ENCODE assay signal across 1 cellular context in the genomic region with DNA sequence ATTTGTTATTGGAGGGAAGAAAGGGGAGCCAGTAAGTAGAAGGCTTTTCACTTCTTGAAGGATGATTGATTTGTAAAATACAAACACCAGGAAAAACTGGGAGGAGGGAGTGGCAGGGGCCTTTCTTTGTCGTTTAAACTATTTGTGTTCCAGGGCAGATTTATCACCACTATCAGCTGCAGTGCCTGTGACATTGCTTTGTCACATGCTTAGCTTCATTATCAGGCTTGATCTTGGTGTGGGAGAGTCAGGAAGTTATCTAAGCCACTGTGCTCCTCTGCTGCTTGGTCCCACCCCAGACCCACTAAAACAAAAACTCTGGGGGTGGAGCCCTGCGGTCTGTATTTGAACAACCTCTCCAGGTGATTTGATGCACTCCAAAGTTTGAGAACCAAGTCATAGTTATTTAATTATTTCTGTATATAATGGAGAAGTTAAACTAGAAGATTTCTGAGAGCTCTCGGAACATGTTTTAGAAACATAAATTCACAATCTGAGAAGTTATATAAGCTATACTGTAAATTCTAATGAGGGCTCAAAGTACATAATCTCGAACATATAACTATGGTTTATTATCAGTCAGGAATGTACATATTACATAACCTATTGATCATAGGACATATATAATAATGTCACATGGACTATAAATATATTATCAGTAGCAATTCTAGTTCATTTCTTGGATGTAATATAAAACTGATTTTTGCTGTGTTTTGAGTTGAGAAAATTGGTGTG.
TF ChIP-seq lines count a peak whose summit lies in the region.

No MANE protein-coding gene starts in this region.

TF ChIP-seq in K562, 482 proteins besides CTCF, POLR2A, EP300 and RAD21 (continued from another document and continues in another):
- TF ChIP-seq, protein P1, sequence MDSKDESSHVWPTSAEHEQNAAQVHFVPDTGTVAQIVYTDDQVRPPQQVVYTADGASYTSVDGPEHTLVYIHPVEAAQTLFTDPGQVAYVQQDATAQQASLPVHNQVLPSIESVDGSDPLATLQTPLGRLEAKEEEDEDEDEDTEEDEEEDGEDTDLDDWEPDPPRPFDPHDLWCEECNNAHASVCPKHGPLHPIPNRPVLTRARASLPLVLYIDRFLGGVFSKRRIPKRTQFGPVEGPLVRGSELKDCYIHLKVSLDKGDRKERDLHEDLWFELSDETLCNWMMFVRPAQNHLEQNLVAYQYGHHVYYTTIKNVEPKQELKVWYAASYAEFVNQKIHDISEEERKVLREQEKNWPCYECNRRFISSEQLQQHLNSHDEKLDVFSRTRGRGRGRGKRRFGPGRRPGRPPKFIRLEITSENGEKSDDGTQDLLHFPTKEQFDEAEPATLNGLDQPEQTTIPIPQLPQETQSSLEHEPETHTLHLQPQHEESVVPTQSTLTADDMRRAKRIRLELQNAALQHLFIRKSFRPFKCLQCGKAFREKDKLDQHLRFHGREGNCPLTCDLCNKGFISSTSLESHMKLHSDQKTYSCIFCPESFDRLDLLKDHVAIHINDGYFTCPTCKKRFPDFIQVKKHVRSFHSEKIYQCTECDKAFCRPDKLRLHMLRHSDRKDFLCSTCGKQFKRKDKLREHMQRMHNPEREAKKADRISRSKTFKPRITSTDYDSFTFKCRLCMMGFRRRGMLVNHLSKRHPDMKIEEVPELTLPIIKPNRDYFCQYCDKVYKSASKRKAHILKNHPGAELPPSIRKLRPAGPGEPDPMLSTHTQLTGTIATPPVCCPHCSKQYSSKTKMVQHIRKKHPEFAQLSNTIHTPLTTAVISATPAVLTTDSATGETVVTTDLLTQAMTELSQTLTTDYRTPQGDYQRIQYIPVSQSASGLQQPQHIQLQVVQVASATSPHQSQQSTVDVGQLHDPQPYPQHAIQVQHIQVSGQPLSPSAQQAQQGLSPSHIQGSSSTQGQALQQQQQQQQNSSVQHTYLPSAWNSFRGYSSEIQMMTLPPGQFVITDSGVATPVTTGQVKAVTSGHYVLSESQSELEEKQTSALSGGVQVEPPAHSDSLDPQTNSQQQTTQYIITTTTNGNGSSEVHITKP (IDR thresholded peaks at IDR 0.05; ENCODE audit: partially characterized antibody) = no peak
- TF ChIP-seq TRIM24 (IDR thresholded peaks at IDR 0.05) = no peak
- no peak for TF ChIP-seq MAFG (tag; conservative IDR thresholded peaks at IDR 0.05)
- 0 out of 2 replicates have a peak, but pooled peaks have one; percentile 16 for TF ChIP-seq ZNF79 (CRISPR knock-in tag; IDR thresholded peaks at IDR 0.05; ENCODE audit: low read depth)
- TF ChIP-seq RFX7 (CRISPR knock-in tag; IDR thresholded peaks at IDR 0.05) = no peak
- no peak for TF ChIP-seq OTX1 (CRISPR knock-in tag; IDR thresholded peaks at IDR 0.05)
- no peak for TF ChIP-seq KAT7 (CRISPR knock-in tag; IDR thresholded peaks at IDR 0.05; ENCODE audit: borderline replicate concordance)
- TF ChIP-seq, protein P2, sequence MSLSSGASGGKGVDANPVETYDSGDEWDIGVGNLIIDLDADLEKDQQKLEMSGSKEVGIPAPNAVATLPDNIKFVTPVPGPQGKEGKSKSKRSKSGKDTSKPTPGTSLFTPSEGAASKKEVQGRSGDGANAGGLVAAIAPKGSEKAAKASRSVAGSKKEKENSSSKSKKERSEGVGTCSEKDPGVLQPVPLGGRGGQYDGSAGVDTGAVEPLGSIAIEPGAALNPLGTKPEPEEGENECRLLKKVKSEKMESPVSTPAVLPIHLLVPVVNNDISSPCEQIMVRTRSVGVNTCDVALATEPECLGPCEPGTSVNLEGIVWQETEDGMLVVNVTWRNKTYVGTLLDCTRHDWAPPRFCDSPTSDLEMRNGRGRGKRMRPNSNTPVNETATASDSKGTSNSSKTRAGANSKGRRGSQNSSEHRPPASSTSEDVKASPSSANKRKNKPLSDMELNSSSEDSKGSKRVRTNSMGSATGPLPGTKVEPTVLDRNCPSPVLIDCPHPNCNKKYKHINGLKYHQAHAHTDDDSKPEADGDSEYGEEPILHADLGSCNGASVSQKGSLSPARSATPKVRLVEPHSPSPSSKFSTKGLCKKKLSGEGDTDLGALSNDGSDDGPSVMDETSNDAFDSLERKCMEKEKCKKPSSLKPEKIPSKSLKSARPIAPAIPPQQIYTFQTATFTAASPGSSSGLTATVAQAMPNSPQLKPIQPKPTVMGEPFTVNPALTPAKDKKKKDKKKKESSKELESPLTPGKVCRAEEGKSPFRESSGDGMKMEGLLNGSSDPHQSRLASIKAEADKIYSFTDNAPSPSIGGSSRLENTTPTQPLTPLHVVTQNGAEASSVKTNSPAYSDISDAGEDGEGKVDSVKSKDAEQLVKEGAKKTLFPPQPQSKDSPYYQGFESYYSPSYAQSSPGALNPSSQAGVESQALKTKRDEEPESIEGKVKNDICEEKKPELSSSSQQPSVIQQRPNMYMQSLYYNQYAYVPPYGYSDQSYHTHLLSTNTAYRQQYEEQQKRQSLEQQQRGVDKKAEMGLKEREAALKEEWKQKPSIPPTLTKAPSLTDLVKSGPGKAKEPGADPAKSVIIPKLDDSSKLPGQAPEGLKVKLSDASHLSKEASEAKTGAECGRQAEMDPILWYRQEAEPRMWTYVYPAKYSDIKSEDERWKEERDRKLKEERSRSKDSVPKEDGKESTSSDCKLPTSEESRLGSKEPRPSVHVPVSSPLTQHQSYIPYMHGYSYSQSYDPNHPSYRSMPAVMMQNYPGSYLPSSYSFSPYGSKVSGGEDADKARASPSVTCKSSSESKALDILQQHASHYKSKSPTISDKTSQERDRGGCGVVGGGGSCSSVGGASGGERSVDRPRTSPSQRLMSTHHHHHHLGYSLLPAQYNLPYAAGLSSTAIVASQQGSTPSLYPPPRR (CRISPR knock-in tag; IDR thresholded peaks at IDR 0.05; ENCODE audit: borderline replicate concordance) = no peak
- no peak for TF ChIP-seq CHD2 (IDR thresholded peaks at IDR 0.05; ENCODE audit: low read depth, low read length)
- TF ChIP-seq CBFB (CRISPR knock-in tag; IDR thresholded peaks at IDR 0.05) = no peak
- TF ChIP-seq ZBTB1 (CRISPR knock-in tag; IDR thresholded peaks at IDR 0.05; ENCODE audit: borderline replicate concordance, low read depth) = no peak
- TF ChIP-seq SLC30A9 (CRISPR knock-in tag; IDR thresholded peaks at IDR 0.05) = no peak
- no peak for TF ChIP-seq NCOA2 (IDR thresholded peaks at IDR 0.05; ENCODE audit: partially characterized antibody in 2 of 2)
- TF ChIP-seq HNRNPL (IDR thresholded peaks at IDR 0.05; ENCODE audit: low read depth, low read length) = no peak
- TF ChIP-seq CREM (IDR thresholded peaks at IDR 0.05; ENCODE audit: low read depth) = peak; percentile 67
- no peak for TF ChIP-seq MYNN (IDR thresholded peaks at IDR 0.05)
- no peak for TF ChIP-seq MYNN (CRISPR knock-in tag; IDR thresholded peaks at IDR 0.05)
- TF ChIP-seq, protein P3, sequence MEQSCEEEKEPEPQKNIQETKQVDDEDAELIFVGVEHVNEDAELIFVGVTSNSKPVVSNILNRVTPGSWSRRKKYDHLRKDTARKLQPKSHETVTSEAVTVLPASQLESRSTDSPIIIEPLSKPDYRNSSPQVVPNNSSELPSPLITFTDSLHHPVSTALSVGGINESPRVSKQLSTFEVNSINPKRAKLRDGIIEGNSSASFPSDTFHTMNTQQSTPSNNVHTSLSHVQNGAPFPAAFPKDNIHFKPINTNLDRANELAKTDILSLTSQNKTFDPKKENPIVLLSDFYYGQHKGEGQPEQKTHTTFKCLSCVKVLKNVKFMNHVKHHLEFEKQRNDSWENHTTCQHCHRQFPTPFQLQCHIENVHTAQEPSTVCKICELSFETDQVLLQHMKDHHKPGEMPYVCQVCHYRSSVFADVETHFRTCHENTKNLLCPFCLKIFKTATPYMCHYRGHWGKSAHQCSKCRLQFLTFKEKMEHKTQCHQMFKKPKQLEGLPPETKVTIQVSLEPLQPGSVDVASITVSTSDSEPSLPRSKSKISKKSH (CRISPR knock-in tag; IDR thresholded peaks at IDR 0.05) = no peak
- TF ChIP-seq, protein P4, sequence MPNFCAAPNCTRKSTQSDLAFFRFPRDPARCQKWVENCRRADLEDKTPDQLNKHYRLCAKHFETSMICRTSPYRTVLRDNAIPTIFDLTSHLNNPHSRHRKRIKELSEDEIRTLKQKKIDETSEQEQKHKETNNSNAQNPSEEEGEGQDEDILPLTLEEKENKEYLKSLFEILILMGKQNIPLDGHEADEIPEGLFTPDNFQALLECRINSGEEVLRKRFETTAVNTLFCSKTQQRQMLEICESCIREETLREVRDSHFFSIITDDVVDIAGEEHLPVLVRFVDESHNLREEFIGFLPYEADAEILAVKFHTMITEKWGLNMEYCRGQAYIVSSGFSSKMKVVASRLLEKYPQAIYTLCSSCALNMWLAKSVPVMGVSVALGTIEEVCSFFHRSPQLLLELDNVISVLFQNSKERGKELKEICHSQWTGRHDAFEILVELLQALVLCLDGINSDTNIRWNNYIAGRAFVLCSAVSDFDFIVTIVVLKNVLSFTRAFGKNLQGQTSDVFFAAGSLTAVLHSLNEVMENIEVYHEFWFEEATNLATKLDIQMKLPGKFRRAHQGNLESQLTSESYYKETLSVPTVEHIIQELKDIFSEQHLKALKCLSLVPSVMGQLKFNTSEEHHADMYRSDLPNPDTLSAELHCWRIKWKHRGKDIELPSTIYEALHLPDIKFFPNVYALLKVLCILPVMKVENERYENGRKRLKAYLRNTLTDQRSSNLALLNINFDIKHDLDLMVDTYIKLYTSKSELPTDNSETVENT (CRISPR knock-in tag; IDR thresholded peaks at IDR 0.05) = no peak
- TF ChIP-seq NFRKB (IDR thresholded peaks at IDR 0.05; ENCODE audit: low read depth) = no peak
- TF ChIP-seq ARNT (IDR thresholded peaks at IDR 0.05) = no peak
- TF ChIP-seq ZNF384 (IDR thresholded peaks at IDR 0.05; ENCODE audit: low read depth, low read length) = no peak
- TF ChIP-seq, protein P5, sequence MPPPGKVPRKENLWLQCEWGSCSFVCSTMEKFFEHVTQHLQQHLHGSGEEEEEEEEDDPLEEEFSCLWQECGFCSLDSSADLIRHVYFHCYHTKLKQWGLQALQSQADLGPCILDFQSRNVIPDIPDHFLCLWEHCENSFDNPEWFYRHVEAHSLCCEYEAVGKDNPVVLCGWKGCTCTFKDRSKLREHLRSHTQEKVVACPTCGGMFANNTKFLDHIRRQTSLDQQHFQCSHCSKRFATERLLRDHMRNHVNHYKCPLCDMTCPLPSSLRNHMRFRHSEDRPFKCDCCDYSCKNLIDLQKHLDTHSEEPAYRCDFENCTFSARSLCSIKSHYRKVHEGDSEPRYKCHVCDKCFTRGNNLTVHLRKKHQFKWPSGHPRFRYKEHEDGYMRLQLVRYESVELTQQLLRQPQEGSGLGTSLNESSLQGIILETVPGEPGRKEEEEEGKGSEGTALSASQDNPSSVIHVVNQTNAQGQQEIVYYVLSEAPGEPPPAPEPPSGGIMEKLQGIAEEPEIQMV (tag; conservative IDR thresholded peaks at IDR 0.05; ENCODE audit: low read depth) = no peak
- TF ChIP-seq ZNF121 (CRISPR knock-in tag; conservative IDR thresholded peaks at IDR 0.05) = no peak
- no peak for TF ChIP-seq ZC3H4 (CRISPR knock-in tag; IDR thresholded peaks at IDR 0.05; ENCODE audit: borderline replicate concordance)
- no peak for TF ChIP-seq HNRNPH1 (optimal IDR thresholded peaks at IDR 0.05; ENCODE audit: low read depth, low read length)
- peak; percentile 35; the same call in 1 of the 2 replicates for TF ChIP-seq ESRRA (IDR thresholded peaks at IDR 0.05; ENCODE audit: borderline replicate concordance, low read depth)
- no peak for TF ChIP-seq ZNF253 (CRISPR knock-in tag; conservative IDR thresholded peaks at IDR 0.05)
- peak in 1 of 2 experiments; percentile 33; a peak in 1 of 4 replicates for TF ChIP-seq SIN3A (IDR thresholded peaks at IDR 0.05; ENCODE audit: borderline replicate concordance in 2 of 2, control insufficient read depth in 1 of 2, low read depth in 2 of 2, low read length in 2 of 2)
- TF ChIP-seq CCNT2 (IDR thresholded peaks at IDR 0.05; ENCODE audit: borderline replicate concordance, extremely low read depth, insufficient read length, low read depth, low read length) = peak; percentile 77
- no peak for TF ChIP-seq NELFE (IDR thresholded peaks at IDR 0.05; ENCODE audit: insufficient read depth, insufficient read length)
- TF ChIP-seq KLF6 (CRISPR knock-in tag; IDR thresholded peaks at IDR 0.05; ENCODE audit: borderline replicate concordance) = peak; percentile 70; the same call in 1 of the 2 replicates
- TF ChIP-seq, protein P6, sequence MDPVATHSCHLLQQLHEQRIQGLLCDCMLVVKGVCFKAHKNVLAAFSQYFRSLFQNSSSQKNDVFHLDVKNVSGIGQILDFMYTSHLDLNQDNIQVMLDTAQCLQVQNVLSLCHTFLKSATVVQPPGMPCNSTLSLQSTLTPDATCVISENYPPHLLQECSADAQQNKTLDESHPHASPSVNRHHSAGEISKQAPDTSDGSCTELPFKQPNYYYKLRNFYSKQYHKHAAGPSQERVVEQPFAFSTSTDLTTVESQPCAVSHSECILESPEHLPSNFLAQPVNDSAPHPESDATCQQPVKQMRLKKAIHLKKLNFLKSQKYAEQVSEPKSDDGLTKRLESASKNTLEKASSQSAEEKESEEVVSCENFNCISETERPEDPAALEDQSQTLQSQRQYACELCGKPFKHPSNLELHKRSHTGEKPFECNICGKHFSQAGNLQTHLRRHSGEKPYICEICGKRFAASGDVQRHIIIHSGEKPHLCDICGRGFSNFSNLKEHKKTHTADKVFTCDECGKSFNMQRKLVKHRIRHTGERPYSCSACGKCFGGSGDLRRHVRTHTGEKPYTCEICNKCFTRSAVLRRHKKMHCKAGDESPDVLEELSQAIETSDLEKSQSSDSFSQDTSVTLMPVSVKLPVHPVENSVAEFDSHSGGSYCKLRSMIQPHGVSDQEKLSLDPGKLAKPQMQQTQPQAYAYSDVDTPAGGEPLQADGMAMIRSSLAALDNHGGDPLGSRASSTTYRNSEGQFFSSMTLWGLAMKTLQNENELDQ (CRISPR knock-in tag; IDR thresholded peaks at IDR 0.05; ENCODE audit: borderline replicate concordance) = no peak
- TF ChIP-seq, protein P7, sequence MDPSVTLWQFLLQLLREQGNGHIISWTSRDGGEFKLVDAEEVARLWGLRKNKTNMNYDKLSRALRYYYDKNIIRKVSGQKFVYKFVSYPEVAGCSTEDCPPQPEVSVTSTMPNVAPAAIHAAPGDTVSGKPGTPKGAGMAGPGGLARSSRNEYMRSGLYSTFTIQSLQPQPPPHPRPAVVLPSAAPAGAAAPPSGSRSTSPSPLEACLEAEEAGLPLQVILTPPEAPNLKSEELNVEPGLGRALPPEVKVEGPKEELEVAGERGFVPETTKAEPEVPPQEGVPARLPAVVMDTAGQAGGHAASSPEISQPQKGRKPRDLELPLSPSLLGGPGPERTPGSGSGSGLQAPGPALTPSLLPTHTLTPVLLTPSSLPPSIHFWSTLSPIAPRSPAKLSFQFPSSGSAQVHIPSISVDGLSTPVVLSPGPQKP (CRISPR knock-in tag; IDR thresholded peaks at IDR 0.05) = no peak
- no peak for TF ChIP-seq COPS2 (conservative IDR thresholded peaks at IDR 0.05)
- TF ChIP-seq HDAC3 (IDR thresholded peaks at IDR 0.05; ENCODE audit: borderline replicate concordance, partially characterized antibody) = peak; percentile 49
- TF ChIP-seq POLR2AphosphoS5 (IDR thresholded peaks at IDR 0.05; ENCODE audit: control insufficient read depth, insufficient read depth, low read depth, low read length) = no peak
- peak; percentile 56 for TF ChIP-seq RAD51 (IDR thresholded peaks at IDR 0.05; ENCODE audit: borderline replicate concordance, low read depth)
- TF ChIP-seq MXI1 (IDR thresholded peaks at IDR 0.05; ENCODE audit: low read depth, low read length) = no peak
- no peak for TF ChIP-seq EWSR1 (IDR thresholded peaks at IDR 0.05; ENCODE audit: borderline replicate concordance, low read depth, partially characterized antibody)
- TF ChIP-seq HSF4 (CRISPR knock-in tag; IDR thresholded peaks at IDR 0.05; ENCODE audit: borderline replicate concordance) = no peak
- TF ChIP-seq, protein P8, sequence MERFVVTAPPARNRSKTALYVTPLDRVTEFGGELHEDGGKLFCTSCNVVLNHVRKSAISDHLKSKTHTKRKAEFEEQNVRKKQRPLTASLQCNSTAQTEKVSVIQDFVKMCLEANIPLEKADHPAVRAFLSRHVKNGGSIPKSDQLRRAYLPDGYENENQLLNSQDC (CRISPR knock-in tag; IDR thresholded peaks at IDR 0.05) = no peak
- TF ChIP-seq SREBF2 (CRISPR knock-in tag; IDR thresholded peaks at IDR 0.05) = no peak
- TF ChIP-seq ZNF431 (CRISPR knock-in tag; IDR thresholded peaks at IDR 0.05) = no peak
- TF ChIP-seq SMAD4 (CRISPR knock-in tag; conservative IDR thresholded peaks at IDR 0.05) = peak; percentile 31; the same call in 1 of the 2 replicates
